Comparison of ENCODE assay signal across 19 cellular contexts in the genomic region with DNA sequence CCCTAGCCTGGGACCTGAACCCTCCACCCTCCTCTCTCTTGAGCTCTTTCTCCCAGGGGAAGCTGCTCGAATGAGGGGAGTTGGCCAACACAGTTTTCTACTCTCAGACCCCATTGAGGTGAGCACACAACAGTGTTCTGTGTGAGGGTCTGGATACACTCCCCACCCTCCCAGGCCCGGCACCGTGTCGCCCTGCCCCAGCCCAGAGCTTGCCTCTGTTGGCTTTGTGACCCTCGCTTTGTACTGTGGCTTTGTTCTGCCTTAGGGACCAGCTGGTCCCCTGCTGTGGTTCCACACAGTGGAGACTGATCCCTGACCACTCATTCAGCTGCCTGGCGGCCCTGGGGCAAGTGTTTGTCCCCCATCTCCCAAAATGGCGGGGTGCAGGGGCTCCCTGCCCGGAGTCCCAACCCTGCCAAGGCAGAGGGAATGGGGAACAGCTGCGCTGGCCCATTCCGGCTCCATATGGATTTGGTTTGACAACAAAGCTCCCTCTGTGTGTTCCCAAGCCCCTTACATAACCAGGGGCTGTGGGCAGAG. TPM values are rescaled to one million over a fixed set of nuclear protein-coding genes. Genes with fewer than 3 reads are reported as not detected.
A peak's percentile ranks its signal among the peaks of the same experiment; 100 is the strongest.
DNase-seq lines count a peak whose midpoint lies in the region; ATAC-seq and TF ChIP-seq lines count a peak whose summit lies in the region.
"Had no signal": no experiment of that assay in that cellular context is flagged by ENCODE, and none has a peak within 500 bp of the region (broad histone marks: within the 10 kb centered on the region; RNA-seq: fewer than 3 reads in every experiment).

No MANE protein-coding gene starts in this region.

- no peak overlapping the region for H4K12ac ChIP-seq in trophoblast cell (ENCODE audit: low read depth, low read length)

- no peak overlapping the region for H3K9ac ChIP-seq in trophoblast cell (ENCODE audit: low read length)
- H3K9ac ChIP-seq: KMS-11 had no signal

- peak overlapping the region; percentile 49 for H2AK5ac ChIP-seq in trophoblast cell (ENCODE audit: low read length)

- H3K79me2 ChIP-seq in trophoblast cell (ENCODE audit: control insufficient read depth, insufficient read depth, low read length, poor library complexity): no peaks in the 10 kb centered on the region

- no peaks in the 10 kb centered on the region for H3K36me3 Mint-ChIP-seq in activated T-helper 17 cell treated with anti-CD3 and anti-CD28 coated beads, Interleukin-2, amount 50 U/mL, for 72 hours (ENCODE audit: low read depth)
- H3K36me3 Mint-ChIP-seq: CD8-positive, alpha-beta T cell; naive B cell had no signal

- no peak overlapping the region for H4K91ac ChIP-seq in trophoblast cell (ENCODE audit: low read depth, low read length)

- no peak overlapping the region for H2BK120ac ChIP-seq in trophoblast cell (ENCODE audit: insufficient read depth, low read length, poor library complexity)

- no peak overlapping the region for H3K4me3 Mint-ChIP-seq in activated T-helper 17 cell treated with anti-CD3 and anti-CD28 coated beads, Interleukin-2, amount 50 U/mL, for 72 hours
- H3K4me3 Mint-ChIP-seq: CD8-positive, alpha-beta T cell; naive B cell had no signal

- H3K27me3 Mint-ChIP-seq in activated T-helper 17 cell treated with anti-CD3 and anti-CD28 coated beads, Interleukin-2, amount 50 U/mL, for 72 hours: no peaks in the 10 kb centered on the region
- H3K27me3 Mint-ChIP-seq: naive B cell had no signal

- no peak overlapping the region for H2BK5ac ChIP-seq in trophoblast cell (ENCODE audit: low read depth, low read length, poor library complexity)

- no peak overlapping the region for H3K18ac ChIP-seq in trophoblast cell (ENCODE audit: low read length)

- no peak overlapping the region for H3K4ac ChIP-seq in trophoblast cell (ENCODE audit: low read depth, low read length)

- no peak overlapping the region for H3K27ac Mint-ChIP-seq in activated T-helper 17 cell treated with anti-CD3 and anti-CD28 coated beads, Interleukin-2, amount 50 U/mL, for 72 hours
- H3K27ac Mint-ChIP-seq: CD8-positive, alpha-beta T cell; naive B cell had no signal

- peak; percentile 87 for DNase-seq in Ammon's horn (ENCODE audit: low spot score)
- peak in 51 of 58 donors; percentile 20 to 86 (median 64) for DNase-seq in anterior cingulate cortex (lab: John Stamatoyannopoulos, UW)
- DNase-seq in hypothalamus (lab: John Stamatoyannopoulos, UW): peak in 40 of 51 donors; percentile 22 to 84 (median 59)
- no peak for DNase-seq in trophoblast cell
- DNase-seq in NCI-H2196 (lab: John Stamatoyannopoulos, UW; ENCODE audit: unreplicated experiment): no peak
- DNase-seq in Peyer's patch: no peak
- no peak for DNase-seq in NCI-H345 (lab: John Stamatoyannopoulos, UW)
- DNase-seq: activated T-cell treated with anti-CD3 and anti-CD28 coated beads, Interleukin-2, amount 50 U/mL, for 48 hours; CD8-positive, alpha-beta T cell; glutamatergic neuron; left colon; naive B cell; NCI-H1436 treated with DMSO at 0.1 percent for 48 hours; NCI-H526; stimulated activated CD4-positive, alpha-beta T cell treated with anti-CD3 and anti-CD28 coated beads, Interleukin-4, amount 100 ng/mL, for 24 hours had no signal

- no peaks in the 10 kb centered on the region for H3K9me3 ChIP-seq in trophoblast cell (ENCODE audit: insufficient read depth, low read depth, low read length)
- H3K9me3 ChIP-seq in Peyer's patch: no peaks in the 10 kb centered on the region
- H3K9me3 ChIP-seq: upper lobe of left lung had no signal

- H2BK12ac ChIP-seq in trophoblast cell (ENCODE audit: low read length): peak overlapping the region; percentile 56

- ATAC-seq in activated T-helper 17 cell treated with anti-CD3 and anti-CD28 coated beads, Interleukin-2, amount 50 U/mL, for 72 hours (replicated peaks): no peak
- ATAC-seq: CD8-positive, alpha-beta T cell; left colon had no signal

- H3K4me1 Mint-ChIP-seq in activated T-helper 17 cell treated with anti-CD3 and anti-CD28 coated beads, Interleukin-2, amount 50 U/mL, for 72 hours: no peaks in the 10 kb centered on the region

- H3K14ac ChIP-seq in trophoblast cell (ENCODE audit: low read length): no peak overlapping the region

- no peak overlapping the region for H3K4me2 ChIP-seq in trophoblast cell (ENCODE audit: low read length)
- H3K4me2 ChIP-seq: KMS-11 had no signal

- no CpG with 5 or more reads among the region's 10 CpGs for WGBS in trophoblast cell (ENCODE audit: extremely low coverage, insufficient coverage, insufficient read length)

- no peaks in the 10 kb centered on the region for H3K27me3 ChIP-seq in trophoblast cell (ENCODE audit: insufficient read depth, low read length)
- no peaks in the 10 kb centered on the region for H3K27me3 ChIP-seq in Peyer's patch
- H3K27me3 ChIP-seq: upper lobe of left lung had no signal

- no peak overlapping the region for H2AFZ ChIP-seq in trophoblast cell (ENCODE audit: insufficient read depth, low read length, poor library complexity)

- no peak overlapping the region for H3K23ac ChIP-seq in trophoblast cell (ENCODE audit: low read length)

- H3K4me3 ChIP-seq in trophoblast cell (ENCODE audit: low read depth, low read length) (no peak overlapping the region), Peyer's patch (no peak overlapping the region)
- H3K4me3 ChIP-seq: coronary artery, upper lobe of left lung had no signal

- TF ChIP-seq CTCF in Peyer's patch (IDR thresholded peaks at IDR 0.05): no peak

- H3K36me3 ChIP-seq in trophoblast cell (ENCODE audit: control insufficient read depth in 1 of 2, insufficient read depth in 2 of 2, low read length in 2 of 2) (no peaks in the 10 kb centered on the region), Peyer's patch (no peaks in the 10 kb centered on the region)
- H3K36me3 ChIP-seq: upper lobe of left lung had no signal

- H3K27ac ChIP-seq in trophoblast cell (ENCODE audit: low read depth, low read length): no peak overlapping the region
- H3K27ac ChIP-seq in Peyer's patch: no peak overlapping the region
- H3K27ac ChIP-seq: KMS-11 had no signal

- no peaks in the 10 kb centered on the region for H3K9me3 Mint-ChIP-seq in activated T-helper 17 cell treated with anti-CD3 and anti-CD28 coated beads, Interleukin-2, amount 50 U/mL, for 72 hours
- H3K9me3 Mint-ChIP-seq: CD8-positive, alpha-beta T cell; naive B cell had no signal

- no peak overlapping the region for H4K8ac ChIP-seq in trophoblast cell (ENCODE audit: low read depth, low read length)

- H3K4me1 ChIP-seq in trophoblast cell (ENCODE audit: control insufficient read depth in 1 of 2, insufficient read depth in 2 of 2, low read length in 2 of 2) (peaks cover 10 to 12% of the 10 kb centered on the region in 2 experiments), Peyer's patch (peaks cover 0 to 17% (median 0%) of the 10 kb centered on the region in 4 donors)

- TF ChIP-seq POLR2A in Peyer's patch (IDR thresholded peaks at IDR 0.05): no peak

- peaks cover 10% of the 10 kb centered on the region for H3K79me1 ChIP-seq in trophoblast cell (ENCODE audit: low read length)

RNA-seq across cellular contexts. Expression of a gene that starts 8.3 kb away (rescaled TPM):
- 16.1 and 17.5 TPM in 2 replicates for polyA plus RNA-seq in trophoblast cell (2013)
- total RNA-seq in activated T-helper 17 cell treated with anti-CD3 and anti-CD28 coated beads, Interleukin-2, amount 50 U/mL, for 72 hours: 10 to 100 TPM; 10.0 to 16.2 TPM
- 10 to 100 TPM in 1 of 4 donors, 1 to 10 TPM in 3; 1.1 to 14.0 (median 8.6) TPM for total RNA-seq in Peyer's patch

RNA-seq across cellular contexts. Expression of a gene that starts 59.9 kb away (rescaled TPM):
- 11.2 and 12.2 TPM in 2 replicates for polyA plus RNA-seq in trophoblast cell (2013)
- total RNA-seq in activated T-helper 17 cell treated with anti-CD3 and anti-CD28 coated beads, Interleukin-2, amount 50 U/mL, for 72 hours: 10 to 100 TPM; 28.1 to 47.5 TPM
- total RNA-seq in Peyer's patch: 10 to 100 TPM in 1 of 4 donors, 1 to 10 TPM in 3; 6.7 to 23.9 (median 7.9) TPM

Comparison
In these comparisons a context has a peak if more than half of its experiments do, and no peak if none do; other contexts are left out.
1. DNase-seq: peak in Ammon's horn (single experiment), anterior cingulate cortex (51 of 58) and hypothalamus (40 of 51); none in trophoblast cell (0 of 2), NCI-H2196 (single experiment), Peyer's patch (0 of 3) and NCI-H345 (single experiment).